1 cellular context compared by ENCODE assay signal in the genomic region with DNA sequence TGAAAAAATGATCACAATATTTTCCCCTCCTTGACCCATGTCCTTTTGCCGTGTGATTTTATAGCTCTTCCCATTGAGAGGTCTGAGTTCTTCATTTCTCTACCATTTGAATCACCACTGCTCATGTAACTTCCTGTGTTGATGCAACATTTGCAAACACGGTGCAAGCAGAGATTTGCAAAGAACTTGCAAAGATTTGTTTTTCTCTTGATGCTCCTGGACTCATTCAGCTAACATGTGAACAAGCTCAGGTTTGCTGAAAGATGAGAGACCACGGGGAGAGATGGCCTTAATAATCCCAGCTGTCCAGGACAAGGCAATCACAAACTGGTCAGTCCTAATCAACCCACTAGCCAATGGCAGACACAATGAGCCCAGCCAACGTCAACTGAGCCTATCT.
A peak's percentile ranks its signal among the peaks of the same experiment; 100 is the strongest.
TF ChIP-seq lines count a peak whose summit lies in the region.

No MANE protein-coding gene starts in this region.

TF ChIP-seq in HepG2, 621 proteins besides CTCF, POLR2A, EP300 and RAD21 (continued from another document):
- TF ChIP-seq, protein P1, sequence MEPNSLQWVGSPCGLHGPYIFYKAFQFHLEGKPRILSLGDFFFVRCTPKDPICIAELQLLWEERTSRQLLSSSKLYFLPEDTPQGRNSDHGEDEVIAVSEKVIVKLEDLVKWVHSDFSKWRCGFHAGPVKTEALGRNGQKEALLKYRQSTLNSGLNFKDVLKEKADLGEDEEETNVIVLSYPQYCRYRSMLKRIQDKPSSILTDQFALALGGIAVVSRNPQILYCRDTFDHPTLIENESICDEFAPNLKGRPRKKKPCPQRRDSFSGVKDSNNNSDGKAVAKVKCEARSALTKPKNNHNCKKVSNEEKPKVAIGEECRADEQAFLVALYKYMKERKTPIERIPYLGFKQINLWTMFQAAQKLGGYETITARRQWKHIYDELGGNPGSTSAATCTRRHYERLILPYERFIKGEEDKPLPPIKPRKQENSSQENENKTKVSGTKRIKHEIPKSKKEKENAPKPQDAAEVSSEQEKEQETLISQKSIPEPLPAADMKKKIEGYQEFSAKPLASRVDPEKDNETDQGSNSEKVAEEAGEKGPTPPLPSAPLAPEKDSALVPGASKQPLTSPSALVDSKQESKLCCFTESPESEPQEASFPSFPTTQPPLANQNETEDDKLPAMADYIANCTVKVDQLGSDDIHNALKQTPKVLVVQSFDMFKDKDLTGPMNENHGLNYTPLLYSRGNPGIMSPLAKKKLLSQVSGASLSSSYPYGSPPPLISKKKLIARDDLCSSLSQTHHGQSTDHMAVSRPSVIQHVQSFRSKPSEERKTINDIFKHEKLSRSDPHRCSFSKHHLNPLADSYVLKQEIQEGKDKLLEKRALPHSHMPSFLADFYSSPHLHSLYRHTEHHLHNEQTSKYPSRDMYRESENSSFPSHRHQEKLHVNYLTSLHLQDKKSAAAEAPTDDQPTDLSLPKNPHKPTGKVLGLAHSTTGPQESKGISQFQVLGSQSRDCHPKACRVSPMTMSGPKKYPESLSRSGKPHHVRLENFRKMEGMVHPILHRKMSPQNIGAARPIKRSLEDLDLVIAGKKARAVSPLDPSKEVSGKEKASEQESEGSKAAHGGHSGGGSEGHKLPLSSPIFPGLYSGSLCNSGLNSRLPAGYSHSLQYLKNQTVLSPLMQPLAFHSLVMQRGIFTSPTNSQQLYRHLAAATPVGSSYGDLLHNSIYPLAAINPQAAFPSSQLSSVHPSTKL (CRISPR knock-in tag; IDR thresholded peaks at IDR 0.05): peak; percentile 56
- TF ChIP-seq CEBPG (CRISPR knock-in tag; IDR thresholded peaks at IDR 0.05) (peak; percentile 69), GFI1 (CRISPR knock-in tag; IDR thresholded peaks at IDR 0.05; ENCODE audit: borderline replicate concordance) (peak; percentile 34; the same call in 1 of the 2 replicates), ZNF12 (CRISPR knock-in tag; IDR thresholded peaks at IDR 0.05) (no peak), ZNF670 (CRISPR knock-in tag; IDR thresholded peaks at IDR 0.05; ENCODE audit: borderline replicate concordance) (peak; percentile 21; the same call in 1 of the 2 replicates), SOX5 (CRISPR knock-in tag; IDR thresholded peaks at IDR 0.05; ENCODE audit: borderline replicate concordance) (0 out of 2 replicates have a peak, but pooled peaks have one; percentile 10), TRIM24 (CRISPR knock-in tag; IDR thresholded peaks at IDR 0.05) (peak; percentile 34; the same call in 1 of the 2 replicates), ZBTB8A (CRISPR knock-in tag; IDR thresholded peaks at IDR 0.05; ENCODE audit: borderline replicate concordance, low read depth) (no peak), RXRB (CRISPR knock-in tag; IDR thresholded peaks at IDR 0.05; ENCODE audit: borderline replicate concordance) (peak; percentile 24)
- TF ChIP-seq, protein P2, sequence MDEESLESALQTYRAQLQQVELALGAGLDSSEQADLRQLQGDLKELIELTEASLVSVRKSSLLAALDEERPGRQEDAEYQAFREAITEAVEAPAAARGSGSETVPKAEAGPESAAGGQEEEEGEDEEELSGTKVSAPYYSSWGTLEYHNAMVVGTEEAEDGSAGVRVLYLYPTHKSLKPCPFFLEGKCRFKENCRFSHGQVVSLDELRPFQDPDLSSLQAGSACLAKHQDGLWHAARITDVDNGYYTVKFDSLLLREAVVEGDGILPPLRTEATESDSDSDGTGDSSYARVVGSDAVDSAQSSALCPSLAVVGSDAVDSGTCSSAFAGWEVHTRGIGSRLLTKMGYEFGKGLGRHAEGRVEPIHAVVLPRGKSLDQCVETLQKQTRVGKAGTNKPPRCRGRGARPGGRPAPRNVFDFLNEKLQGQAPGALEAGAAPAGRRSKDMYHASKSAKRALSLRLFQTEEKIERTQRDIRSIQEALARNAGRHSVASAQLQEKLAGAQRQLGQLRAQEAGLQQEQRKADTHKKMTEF (CRISPR knock-in tag; IDR thresholded peaks at IDR 0.05): peak; percentile 52; the same call in 1 of the 2 replicates
